Comparison of ENCODE assay signal across 23 cellular contexts in genomic region chr1:51607676-51608075, GRCh38. TPM values are rescaled to one million over a fixed set of nuclear protein-coding genes. Genes with fewer than 3 reads are reported as not detected.
DNase-seq lines count a peak whose midpoint lies in the region; ATAC-seq and TF ChIP-seq lines count a peak whose summit lies in the region.
"Had no signal": no experiment of that assay in that cellular context is flagged by ENCODE, and none has a peak within 500 bp of the region (broad histone marks: within the 10 kb centered on the region; RNA-seq: fewer than 3 reads in every experiment).

No MANE protein-coding gene starts in this region.

- H3K9ac ChIP-seq in mesendoderm (ENCODE audit: low read length) = no peak overlapping the region

- no peak overlapping the region for H2BK15ac ChIP-seq in mesendoderm (replicated peaks; ENCODE audit: low read depth)

- no CpG with 5 or more reads among the region's 5 CpGs for WGBS in mesendoderm (ENCODE audit: extremely low coverage, insufficient coverage, low lambda C conversion rate)

- CTCF ChIA-PET in activated CD4-positive, alpha-beta T cell treated with anti-CD3 and anti-CD28 coated beads for 36 hours (lab: Charles Lee) = interaction anchor here (0.6 kb wide), 1 partner anchor 1027 kb away, joined by 3 read pairs; no protein-coding TSS in a partner anchor

- H3K9me3 Mint-ChIP-seq in GM23338 = no peaks in the 10 kb centered on the region
- no peaks in the 10 kb centered on the region for H3K9me3 Mint-ChIP-seq in activated T-helper 17 cell treated with anti-CD3 and anti-CD28 coated beads, Interleukin-2, amount 50 U/mL, for 72 hours
- H3K9me3 Mint-ChIP-seq in activated CD4-positive, alpha-beta T cell treated with anti-CD3 and anti-CD28 coated beads for 36 hours (ENCODE audit: low read depth) = no peaks in the 10 kb centered on the region
- H3K9me3 Mint-ChIP-seq: activated naive CD4-positive, alpha-beta T cell treated with anti-CD3 and anti-CD28 coated beads, Interleukin-2, amount 10 ng/mL, durations not matched to agents 7 days and 5 days; activated T-cell treated with anti-CD3 and anti-CD28 coated beads, Interleukin-2, amount 50 U/mL, for 24 hours; CD8-positive, alpha-beta memory T cell; central memory CD8-positive, alpha-beta T cell; naive thymus-derived CD4-positive, alpha-beta T cell had no signal

- H3K9me3 ChIP-seq in RWPE2 (ENCODE audit: severe bottlenecking) = no peaks in the 10 kb centered on the region
- H3K9me3 ChIP-seq: right lobe of liver had no signal

- H3K4ac ChIP-seq in mesendoderm (ENCODE audit: low read depth, low read length) = no peak overlapping the region

- no peaks in the 10 kb centered on the region for H3K27me3 ChIP-seq in GM23338 (ENCODE audit: insufficient read depth)
- H3K27me3 ChIP-seq in RWPE2 (ENCODE audit: insufficient read depth, poor library complexity, severe bottlenecking) = no peaks in the 10 kb centered on the region
- no peaks in the 10 kb centered on the region for H3K27me3 ChIP-seq in mesendoderm (ENCODE audit: insufficient read depth, low read length, poor library complexity)
- H3K27me3 ChIP-seq: right lobe of liver had no signal

- no peaks in the 10 kb centered on the region for H3K9me2 ChIP-seq in GM23338 (ENCODE audit: insufficient read depth)

- TF ChIP-seq CTCF in GM23338 (conservative IDR thresholded peaks at IDR 0.05; ENCODE audit: low read depth in 2 of 2) = no peak
- no peak for TF ChIP-seq CTCF in RWPE2 (IDR thresholded peaks at IDR 0.05; ENCODE audit: poor library complexity, severe bottlenecking)

- no peaks in the 10 kb centered on the region for H3K27me3 Mint-ChIP-seq in GM23338 (ENCODE audit: insufficient read depth, low read depth, poor library complexity)
- H3K27me3 Mint-ChIP-seq in activated T-helper 17 cell treated with anti-CD3 and anti-CD28 coated beads, Interleukin-2, amount 50 U/mL, for 72 hours = peaks cover 6% of the 10 kb centered on the region
- peaks cover 2% of the 10 kb centered on the region for H3K27me3 Mint-ChIP-seq in activated CD4-positive, alpha-beta T cell treated with anti-CD3 and anti-CD28 coated beads for 36 hours
- H3K27me3 Mint-ChIP-seq: activated T-cell treated with anti-CD3 and anti-CD28 coated beads, Interleukin-2, amount 50 U/mL, for 24 hours had no signal

- POLR2A ChIA-PET in activated CD4-positive, alpha-beta T cell treated with anti-CD3 and anti-CD28 coated beads for 36 hours (lab: Charles Lee) = interaction anchor here (0.6 kb wide), 1 partner anchor 315 kb away, joined by 3 read pairs; no protein-coding TSS in a partner anchor

- intact Hi-C loops in activated CD4-positive, alpha-beta T cell treated with anti-CD3 and anti-CD28 coated beads for 36 hours (cut with DNase I, micrococcal nuclease) = no loop called here

- no peaks in the 10 kb centered on the region for H3K36me3 Mint-ChIP-seq in GM23338 (ENCODE audit: low read depth)
- H3K36me3 Mint-ChIP-seq in activated T-helper 17 cell treated with anti-CD3 and anti-CD28 coated beads, Interleukin-2, amount 50 U/mL, for 72 hours (ENCODE audit: low read depth) = no peaks in the 10 kb centered on the region
- H3K36me3 Mint-ChIP-seq in activated CD4-positive, alpha-beta T cell treated with anti-CD3 and anti-CD28 coated beads for 36 hours (ENCODE audit: low read depth) = no peaks in the 10 kb centered on the region
- H3K36me3 Mint-ChIP-seq: activated naive CD4-positive, alpha-beta T cell treated with anti-CD3 and anti-CD28 coated beads, Interleukin-2, amount 10 ng/mL, durations not matched to agents 7 days and 5 days; CD8-positive, alpha-beta memory T cell; naive thymus-derived CD4-positive, alpha-beta T cell had no signal

- H4K8ac ChIP-seq in mesendoderm (ENCODE audit: low read depth, low read length) = no peak overlapping the region

- H3K4me3 ChIP-seq in GM23338 (no peak overlapping the region), RWPE2 (ENCODE audit: severe bottlenecking) (no peak overlapping the region), mesendoderm (ENCODE audit: low read length) (no peak overlapping the region)
- H3K4me3 ChIP-seq: right lobe of liver had no signal

- H3K56ac ChIP-seq in mesendoderm (ENCODE audit: low read length) = no peak overlapping the region

- H3K18ac ChIP-seq in mesendoderm (ENCODE audit: low read length) = no peak overlapping the region

- no peak overlapping the region for H3K27ac Mint-ChIP-seq in GM23338
- H3K27ac Mint-ChIP-seq in activated T-helper 17 cell treated with anti-CD3 and anti-CD28 coated beads, Interleukin-2, amount 50 U/mL, for 72 hours = no peak overlapping the region
- no peak overlapping the region for H3K27ac Mint-ChIP-seq in activated CD4-positive, alpha-beta T cell treated with anti-CD3 and anti-CD28 coated beads for 36 hours
- H3K27ac Mint-ChIP-seq: activated CD8-positive, alpha-beta T cell treated with anti-CD3 and anti-CD28 coated beads, Interleukin-2, amount 10 ng/mL, durations not matched to agents 7 days and 5 days; activated naive CD4-positive, alpha-beta T cell treated with anti-CD3 and anti-CD28 coated beads, Interleukin-2, amount 10 ng/mL, durations not matched to agents 7 days and 5 days; activated T-cell treated with anti-CD3 and anti-CD28 coated beads, Interleukin-2, amount 50 U/mL, for 24 hours; CD8-positive, alpha-beta memory T cell had no signal

- no peaks in the 10 kb centered on the region for H3K79me1 ChIP-seq in mesendoderm (ENCODE audit: low read length)

- peak; percentile 30 to 36 for DNase-seq in AML-193 (lab: John Stamatoyannopoulos, UW)
- no peak for DNase-seq in GM23338 (ENCODE audit: low spot score)
- DNase-seq in RWPE2 (ENCODE audit: low spot score) = no peak
- DNase-seq in mesendoderm = peak; percentile 53
- no peak for DNase-seq in activated CD4-positive, alpha-beta T cell treated with anti-CD3 and anti-CD28 coated beads for 36 hours
- DNase-seq in NCI-H2196 treated with DMSO at 0.1 percent for 48 hours (lab: John Stamatoyannopoulos, UW; ENCODE audit: unreplicated experiment) = no peak
- DNase-seq: activated CD8-positive, alpha-beta T cell treated with anti-CD3 and anti-CD28 coated beads, Interleukin-2, amount 10 ng/mL, durations not matched to agents 7 days and 5 days; activated naive CD4-positive, alpha-beta T cell treated with anti-CD3 and anti-CD28 coated beads, Interleukin-2, amount 10 ng/mL, durations not matched to agents 7 days and 5 days; activated T-cell treated with anti-CD3 and anti-CD28 coated beads, Interleukin-2, amount 50 U/mL, for 24 hours; aorta; CD8-positive, alpha-beta memory T cell; DMS53; effector CD4-positive, alpha-beta T cell; glutamatergic neuron; KG1; mesenchymal stem cell; naive thymus-derived CD4-positive, alpha-beta T cell; NCI-H1417; PC-3; right lobe of liver had no signal

- no peaks in the 10 kb centered on the region for H3F3A ChIP-seq in GM23338 (replicated peaks; ENCODE audit: low read depth)

- no peaks in the 10 kb centered on the region for H3K4me1 Mint-ChIP-seq in GM23338
- H3K4me1 Mint-ChIP-seq in activated T-helper 17 cell treated with anti-CD3 and anti-CD28 coated beads, Interleukin-2, amount 50 U/mL, for 72 hours = no peaks in the 10 kb centered on the region
- no peaks in the 10 kb centered on the region for H3K4me1 Mint-ChIP-seq in activated CD4-positive, alpha-beta T cell treated with anti-CD3 and anti-CD28 coated beads for 36 hours
- H3K4me1 Mint-ChIP-seq: activated naive CD4-positive, alpha-beta T cell treated with anti-CD3 and anti-CD28 coated beads, Interleukin-2, amount 10 ng/mL, durations not matched to agents 7 days and 5 days; CD8-positive, alpha-beta memory T cell; central memory CD8-positive, alpha-beta T cell had no signal

- ATAC-seq in GM23338 (no peak), RWPE2 (ENCODE audit: low read depth) (no peak)
- no peak for ATAC-seq in activated T-helper 17 cell treated with anti-CD3 and anti-CD28 coated beads, Interleukin-2, amount 50 U/mL, for 72 hours (replicated peaks)
- no peak for ATAC-seq in activated CD4-positive, alpha-beta T cell treated with anti-CD3 and anti-CD28 coated beads for 36 hours
- ATAC-seq: activated CD4-positive, CD25-positive, alpha-beta regulatory T cell treated with anti-CD3 and anti-CD28 coated beads, Interleukin-2, amount 50 U/mL, for 24 hours; activated CD8-positive, alpha-beta T cell treated with anti-CD3 and anti-CD28 coated beads, Interleukin-2, amount 10 ng/mL, durations not matched to agents 7 days and 5 days; naive thymus-derived CD4-positive, alpha-beta T cell; PC-3; right lobe of liver had no signal

- H3K27ac ChIP-seq in GM23338 (ENCODE audit: low read depth) (no peak overlapping the region), RWPE2 (ENCODE audit: poor library complexity, severe bottlenecking) (peak overlapping the region; percentile 13), mesendoderm (ENCODE audit: low read depth, low read length) (no peak overlapping the region)
- H3K27ac ChIP-seq: right lobe of liver had no signal

- 0 out of 2 replicates have a peak overlapping the region, but pooled peaks have one; percentile 52 for H2AFZ ChIP-seq in GM23338

- H3K79me2 ChIP-seq in GM23338 (replicated peaks; ENCODE audit: insufficient read depth) (no peaks in the 10 kb centered on the region), mesendoderm (ENCODE audit: control insufficient read depth, insufficient read depth, low read length) (no peaks in the 10 kb centered on the region)

- H3K4me2 ChIP-seq in GM23338 = no peak overlapping the region
- H3K4me2 ChIP-seq in mesendoderm (ENCODE audit: low read length) = no peak overlapping the region

- no peak overlapping the region for H4K5ac ChIP-seq in mesendoderm (ENCODE audit: low read length)

- H3K36me3 ChIP-seq in GM23338 (ENCODE audit: insufficient read depth) (no peaks in the 10 kb centered on the region), RWPE2 (ENCODE audit: low read depth) (no peaks in the 10 kb centered on the region), mesendoderm (ENCODE audit: control insufficient read depth, insufficient read depth, low read length) (no peaks in the 10 kb centered on the region)
- H3K36me3 ChIP-seq: right lobe of liver had no signal

- no peak overlapping the region for H3K23ac ChIP-seq in mesendoderm (ENCODE audit: low read length)

- H3K4me3 Mint-ChIP-seq in GM23338 = no peak overlapping the region
- H3K4me3 Mint-ChIP-seq in activated T-helper 17 cell treated with anti-CD3 and anti-CD28 coated beads, Interleukin-2, amount 50 U/mL, for 72 hours = no peak overlapping the region
- H3K4me3 Mint-ChIP-seq in activated CD4-positive, alpha-beta T cell treated with anti-CD3 and anti-CD28 coated beads for 36 hours = no peak overlapping the region
- H3K4me3 Mint-ChIP-seq: activated CD8-positive, alpha-beta T cell treated with anti-CD3 and anti-CD28 coated beads, Interleukin-2, amount 10 ng/mL, durations not matched to agents 7 days and 5 days; activated naive CD4-positive, alpha-beta T cell treated with anti-CD3 and anti-CD28 coated beads, Interleukin-2, amount 10 ng/mL, durations not matched to agents 7 days and 5 days; activated T-cell treated with anti-CD3 and anti-CD28 coated beads, Interleukin-2, amount 50 U/mL, for 24 hours; CD8-positive, alpha-beta memory T cell; central memory CD8-positive, alpha-beta T cell; naive thymus-derived CD4-positive, alpha-beta T cell had no signal

- no peaks in the 10 kb centered on the region for H4K20me1 ChIP-seq in GM23338 (replicated peaks; ENCODE audit: insufficient read depth)

- no peak overlapping the region for H2AK5ac ChIP-seq in mesendoderm (ENCODE audit: low read length)

- H2BK120ac ChIP-seq in mesendoderm (ENCODE audit: low read depth, low read length) = no peak overlapping the region

- H3K4me1 ChIP-seq in GM23338 (ENCODE audit: insufficient read depth) (no peaks in the 10 kb centered on the region), RWPE2 (ENCODE audit: insufficient read depth, poor library complexity, severe bottlenecking) (peaks cover 8% of the 10 kb centered on the region), mesendoderm (ENCODE audit: control insufficient read depth, low read depth, low read length) (no peaks in the 10 kb centered on the region)
- H3K4me1 ChIP-seq: right lobe of liver had no signal

- no peak overlapping the region for H2BK5ac ChIP-seq in mesendoderm (ENCODE audit: low read length)

RNA-seq across cellular contexts. Expression of gene OSBPL9, which starts 9.2 kb away (rescaled TPM):
- total RNA-seq in GM23338 (2014; rRNA removed; shearing (Covaris generic)) = 74.9 and 82.7 TPM in 2 replicates
- 102 and 103 TPM in 2 replicates for polyA plus RNA-seq in GM23338 (2016; fragmentation: Nextera tagmentation; extraction: Ambion mirVana)
- 45.4 TPM for polyA plus RNA-seq in mesendoderm (2013, experiment 1 of 2)
- polyA plus RNA-seq in mesendoderm (2013, experiment 2 of 2) = 46.3 TPM
- 10 to 100 TPM; 42.9 to 47.6 TPM for total RNA-seq in activated T-helper 17 cell treated with anti-CD3 and anti-CD28 coated beads, Interleukin-2, amount 50 U/mL, for 72 hours
- 10 to 100 TPM; 46.2 to 64.5 TPM for total RNA-seq in activated CD4-positive, alpha-beta T cell treated with anti-CD3 and anti-CD28 coated beads for 36 hours

Comparison
In these comparisons a context has a peak if more than half of its experiments do, and no peak if none do; other contexts are left out.
1. DNase-seq: peak in AML-193 (2 of 2) and mesendoderm (single experiment); none in GM23338 (single experiment), RWPE2 (single experiment), activated CD4-positive, alpha-beta T cell treated with anti-CD3 and anti-CD28 coated beads for 36 hours (single experiment) and NCI-H2196 treated with DMSO at 0.1 percent for 48 hours (single experiment).